13 cellular contexts compared by ENCODE assay signal in genomic region chr17:49334744-49335512, GRCh38.
"Had no signal": no experiment of that assay in that cellular context is flagged by ENCODE, and none has a peak within 500 bp of the region (broad histone marks: within the 10 kb centered on the region; RNA-seq: fewer than 3 reads in every experiment).

No MANE protein-coding gene starts in this region.

- H3K27me3 ChIP-seq: dorsolateral prefrontal cortex, foreskin keratinocyte, tibial nerve, vagina had no signal

- H3K9me3 Mint-ChIP-seq: activated CD4-positive, alpha-beta T cell treated with anti-CD3 and anti-CD28 coated beads, Interleukin-2, amount 10 ng/mL, durations not matched to agents 7 days and 5 days; neural crest cell; stimulated activated naive B cell treated with anti-CD40 and anti-IgM and Interleukin-4, amounts not matched to agents 10 μg/mL and 1 μg/mL and 100 μg/mL, for 72 hours had no signal

- DNase-seq: activated CD4-positive, alpha-beta T cell treated with anti-CD3 and anti-CD28 coated beads, Interleukin-2, amount 10 ng/mL, durations not matched to agents 7 days and 5 days; activated naive CD4-positive, alpha-beta T cell treated with Interleukin-2 at 50 U/mL for 16 hours; anterior cingulate cortex; dorsolateral prefrontal cortex; foreskin keratinocyte; left cardiac atrium; midbrain; stimulated activated naive B cell treated with anti-CD40 and anti-IgM and Interleukin-4, amounts not matched to agents 10 μg/mL and 1 μg/mL and 100 μg/mL, for 72 hours had no signal

- H3K27ac ChIP-seq: foreskin keratinocyte, tibial nerve, vagina had no signal

- H3K27me3 Mint-ChIP-seq: stimulated activated naive B cell treated with anti-CD40 and anti-IgM and Interleukin-4, amounts not matched to agents 10 μg/mL and 1 μg/mL and 100 μg/mL, for 72 hours had no signal

- H3K36me3 ChIP-seq: tibial nerve, vagina had no signal

- H3K4me3 Mint-ChIP-seq: activated CD4-positive, alpha-beta T cell treated with anti-CD3 and anti-CD28 coated beads, Interleukin-2, amount 10 ng/mL, durations not matched to agents 7 days and 5 days; neural crest cell; stimulated activated naive B cell treated with anti-CD40 and anti-IgM and Interleukin-4, amounts not matched to agents 10 μg/mL and 1 μg/mL and 100 μg/mL, for 72 hours had no signal

- H3K4me1 ChIP-seq: foreskin keratinocyte had no signal

- H3K27ac Mint-ChIP-seq: activated CD4-positive, alpha-beta T cell treated with anti-CD3 and anti-CD28 coated beads, Interleukin-2, amount 10 ng/mL, durations not matched to agents 7 days and 5 days had no signal

- H3K4me3 ChIP-seq: dorsolateral prefrontal cortex, lung, tibial nerve, vagina had no signal

- ATAC-seq: foreskin keratinocyte; stimulated activated naive B cell treated with anti-CD40 and anti-IgM and Interleukin-4, amounts not matched to agents 10 μg/mL and 1 μg/mL and 100 μg/mL, for 72 hours had no signal

- H3K9me3 ChIP-seq: tibial nerve, vagina had no signal

- FAIRE-seq: endometrium had no signal
